In the genomic region with DNA sequence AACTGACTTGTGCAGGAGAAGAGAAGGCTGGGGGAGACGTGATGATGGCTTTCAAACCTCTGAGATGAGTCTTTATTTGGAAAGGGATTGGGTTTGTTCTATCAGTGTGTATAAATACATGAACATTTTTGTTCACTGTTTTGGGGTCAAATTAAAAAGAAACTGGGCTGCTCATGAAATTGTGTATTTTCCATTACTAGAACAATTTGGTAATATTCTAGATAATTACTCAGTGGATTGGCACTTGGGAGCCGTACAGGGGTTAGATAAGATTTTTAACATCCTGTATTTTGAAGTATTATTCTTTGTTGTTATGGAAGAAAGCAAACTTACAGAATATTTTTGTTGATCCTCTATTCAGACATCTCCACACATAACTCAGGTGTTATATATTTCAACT, we compare ENCODE assay signal across 21 cellular contexts.
"Had no signal": no experiment of that assay in that cellular context is flagged by ENCODE, and none has a peak within 500 bp of the region (broad histone marks: within the 10 kb centered on the region; RNA-seq: fewer than 3 reads in every experiment).

No MANE protein-coding gene starts in this region.

- DNase-seq: activated B cell treated with CpG ODN at 0.5 μM for 24 hours; activated CD4-positive, alpha-beta memory T cell treated with anti-CD3 and anti-CD28 coated beads for 36 hours; activated CD4-positive, alpha-beta T cell treated with anti-CD3 and anti-CD28 coated beads for 4 hours; activated effector memory CD4-positive, alpha-beta T cell treated with anti-CD3 and anti-CD28 coated beads, Interleukin-2, amount 50 U/mL, for 16 hours; activated naive CD4-positive, alpha-beta T cell treated with anti-CD3 and anti-CD28 coated beads, Interleukin-2, amount 10 ng/mL, durations not matched to agents 7 days and 5 days; activated T-cell treated with anti-CD3 and anti-CD28 coated beads for 4 hours; aorta; colonic mucosa; dorsolateral prefrontal cortex; esophagus squamous epithelium; foreskin fibroblast; heart right ventricle; naive thymus-derived CD8-positive, alpha-beta T cell; ovary; stimulated activated CD4-positive, alpha-beta T cell treated with anti-CD3 and anti-CD28 coated beads, Interleukin-12 subunit alpha, Interleukin-12 subunit beta, amount 100 ng/mL, for 4 hours; stimulated activated CD4-positive, alpha-beta T cell treated with anti-CD3 and anti-CD28 coated beads, Interleukin-4, amount 100 ng/mL, for 4 hours; stimulated activated naive CD8-positive, alpha-beta T cell treated with anti-CD3 and anti-CD28 coated beads, Interleukin-15, Interleukin-2, amounts not matched to agents 100 U/mL and 50 U/mL, for 24 hours; T1000 had no signal

- H3K4me3 Mint-ChIP-seq: activated B cell treated with CpG ODN at 0.5 μM for 24 hours; activated CD4-positive, alpha-beta memory T cell treated with anti-CD3 and anti-CD28 coated beads for 36 hours; activated naive CD4-positive, alpha-beta T cell treated with anti-CD3 and anti-CD28 coated beads, Interleukin-2, amount 10 ng/mL, durations not matched to agents 7 days and 5 days; central memory CD8-positive, alpha-beta T cell; mesothelial cell of epicardium; naive thymus-derived CD8-positive, alpha-beta T cell had no signal

- H3K4me3 ChIP-seq: colonic mucosa, esophagus squamous epithelium, heart right ventricle, ovary, prostate gland had no signal

- H3K36me3 Mint-ChIP-seq: activated CD4-positive, alpha-beta memory T cell treated with anti-CD3 and anti-CD28 coated beads for 36 hours; activated naive CD4-positive, alpha-beta T cell treated with anti-CD3 and anti-CD28 coated beads, Interleukin-2, amount 10 ng/mL, durations not matched to agents 7 days and 5 days; mesothelial cell of epicardium; naive thymus-derived CD8-positive, alpha-beta T cell had no signal

- H3K9me3 ChIP-seq: colonic mucosa, esophagus squamous epithelium, heart right ventricle, ovary, prostate gland had no signal

- H3K27ac Mint-ChIP-seq: activated B cell treated with CpG ODN at 0.5 μM for 24 hours; activated CD4-positive, alpha-beta memory T cell treated with anti-CD3 and anti-CD28 coated beads for 36 hours; activated naive CD4-positive, alpha-beta T cell treated with anti-CD3 and anti-CD28 coated beads, Interleukin-2, amount 10 ng/mL, durations not matched to agents 7 days and 5 days; mesothelial cell of epicardium; naive thymus-derived CD8-positive, alpha-beta T cell had no signal

- ATAC-seq: heart right ventricle; naive thymus-derived CD8-positive, alpha-beta T cell; stimulated activated naive CD8-positive, alpha-beta T cell treated with anti-CD3 and anti-CD28 coated beads, Interleukin-15, Interleukin-2, amounts not matched to agents 100 U/mL and 50 U/mL, for 24 hours had no signal

- H3K9me3 Mint-ChIP-seq: activated B cell treated with CpG ODN at 0.5 μM for 24 hours, mesothelial cell of epicardium had no signal

- H3K4me1 ChIP-seq: colonic mucosa, prostate gland had no signal

- H3K4me1 Mint-ChIP-seq: activated B cell treated with CpG ODN at 0.5 μM for 24 hours; activated naive CD4-positive, alpha-beta T cell treated with anti-CD3 and anti-CD28 coated beads, Interleukin-2, amount 10 ng/mL, durations not matched to agents 7 days and 5 days; central memory CD8-positive, alpha-beta T cell; naive thymus-derived CD8-positive, alpha-beta T cell had no signal

- H3K27ac ChIP-seq: colonic mucosa, heart right ventricle, ovary, prostate gland had no signal

- H3K27me3 Mint-ChIP-seq: activated B cell treated with CpG ODN at 0.5 μM for 24 hours; activated CD4-positive, alpha-beta memory T cell treated with anti-CD3 and anti-CD28 coated beads for 36 hours; activated naive CD4-positive, alpha-beta T cell treated with anti-CD3 and anti-CD28 coated beads, Interleukin-2, amount 10 ng/mL, durations not matched to agents 7 days and 5 days; central memory CD8-positive, alpha-beta T cell; naive thymus-derived CD8-positive, alpha-beta T cell had no signal

- H3K27me3 ChIP-seq: colonic mucosa, dorsolateral prefrontal cortex, esophagus squamous epithelium, heart right ventricle, ovary had no signal

- H3K36me3 ChIP-seq: colonic mucosa, esophagus squamous epithelium, heart right ventricle, ovary, prostate gland had no signal
